ENCODE assay signal across 18 cellular contexts in genomic region chr3:58038675-58039302, GRCh38. TPM values are rescaled to one million over a fixed set of nuclear protein-coding genes. Genes with fewer than 3 reads are reported as not detected.
DNase-seq lines count a peak whose midpoint lies in the region; ATAC-seq, FAIRE-seq and TF ChIP-seq lines count a peak whose summit lies in the region.
"Had no signal": no experiment of that assay in that cellular context is flagged by ENCODE, and none has a peak within 500 bp of the region (broad histone marks: within the 10 kb centered on the region; RNA-seq: fewer than 3 reads in every experiment).

No MANE protein-coding gene starts in this region.

- FAIRE-seq in GM12878 (lab: Jason Lieb, UNC): no peak
- FAIRE-seq: D721Med, endometrium, GM12892 had no signal

- H3K4me1 Mint-ChIP-seq in Calu3 (ENCODE audit: low read depth, unreplicated experiment): peaks cover 57% of the 10 kb centered on the region

- TF ChIP-seq EP300 in GM12878 (IDR thresholded peaks at IDR 0.05; ENCODE audit: borderline replicate concordance in 1 of 2, control insufficient read depth in 1 of 2, low read depth in 2 of 2, low read length in 2 of 2): no peak

- 85% methylated on average over 7 of the region's 8 CpGs for WGBS in GM12878 (ENCODE audit: insufficient coverage, insufficient replicate concordance, low lambda C conversion rate, missing lambda C conversion rate)

- no TSS peak for BruUV-seq in GM12878 (replicated peaks; lab: Mats Ljungman, UMichigan)
- no TSS peak for BruUV-seq in Calu3 (replicated peaks; lab: Mats Ljungman, UMichigan)

- H3K4me2 ChIP-seq in GM12878 (ENCODE audit: control insufficient read depth, insufficient read depth): no peak overlapping the region

- H3K9ac ChIP-seq in GM12878 (ENCODE audit: control insufficient read depth, insufficient read depth, low read length): no peak overlapping the region

- RAD21 ChIA-PET in GM12878 (lab: Charles Lee; ENCODE audit: unreplicated experiment): interaction anchor here (0.7 to 4.9 kb wide), 5 partner anchors 20 to 77 kb away, joined by 3 to 37 read pairs (median 8); partner anchors contain the start of gene FLNB

- peaks cover 17% of the 10 kb centered on the region for H3K36me3 Mint-ChIP-seq in Calu3 (ENCODE audit: insufficient read depth, unreplicated experiment)

- POLR2A ChIA-PET in GM12878 (lab: Charles Lee): interaction anchor here (0.6 to 8.6 kb wide), 7 partner anchors 9 to 1252 kb away, joined by 3 to 75 read pairs (median 6); no protein-coding TSS in a partner anchor

- SMC1A ChIA-PET in GM12878 (lab: Charles Lee; ENCODE audit: uncharacterized antibody, unreplicated experiment): interaction anchor here (0.6 to 13.2 kb wide), 6 partner anchors 10 to 134 kb away, joined by 4 to 135 read pairs (median 21); partner anchors contain the start of gene FLNB

- H3K79me2 ChIP-seq in GM12878 (ENCODE audit: control insufficient read depth, insufficient read depth, low read length): peaks cover 14% of the 10 kb centered on the region

- CTCF ChIA-PET in GM12878 (lab: Yijun Ruan, JAX): interaction anchor here (0.6 to 1.6 kb wide), 9 partner anchors 10 to 78 kb away, joined by 3 to 5 read pairs (median 4); no protein-coding TSS in a partner anchor
- CTCF ChIA-PET in Calu3 (lab: Charles Lee): interaction anchor here (0.7 kb wide), 1 partner anchor 979 kb away, joined by 3 read pairs; the partner anchor contains the start of gene SPATA12

- no peak overlapping the region for H3K4me3 ChIP-seq in GM12878

- TF ChIP-seq CTCF in GM12878 (IDR thresholded peaks at IDR 0.05 in 2 of 3, conservative IDR thresholded peaks at IDR 0.05 in 1 of 3; ENCODE audit: control insufficient read depth in 2 of 3, extremely low read depth in 1 of 3, insufficient read depth in 1 of 3, low read depth in 3 of 3, low read length in 3 of 3) (no peak), Calu3 (IDR thresholded peaks at IDR 0.05; ENCODE audit: unreplicated experiment) (no peak)

- intact Hi-C loops in GM12878 (cut with micrococcal nuclease; ENCODE audit: unreplicated experiment): no loop called here
- intact Hi-C loops in Calu3 (cut with micrococcal nuclease; ENCODE audit: unreplicated experiment): no loop called here

- no peaks in the 10 kb centered on the region for H3K36me3 ChIP-seq in GM12878 (ENCODE audit: control insufficient read depth in 2 of 2, insufficient read depth in 2 of 2, low read length in 1 of 2)

- no peak overlapping the region for H3K27ac Mint-ChIP-seq in Calu3 (ENCODE audit: unreplicated experiment)
- H3K27ac Mint-ChIP-seq: activated CD4-positive, alpha-beta T cell treated with anti-CD3 and anti-CD28 coated beads for 36 hours had no signal

- H3K27me3 ChIP-seq in GM12878 (replicated peaks in 1 of 2; ENCODE audit: control insufficient read depth in 2 of 2, insufficient read depth in 2 of 2, low read length in 1 of 2): no peaks in the 10 kb centered on the region
- H3K27me3 ChIP-seq: brain microvascular endothelial cell had no signal

- H3K9me3 ChIP-seq in GM12878 (replicated peaks; ENCODE audit: control insufficient read depth, insufficient read depth, low read length): no peaks in the 10 kb centered on the region

- in situ Hi-C loops in GM12878 (cut with MboI): no loop called here

- peaks cover 3% of the 10 kb centered on the region; the same call in 1 of the 2 replicates for H4K20me1 ChIP-seq in GM12878 (ENCODE audit: control insufficient read depth, insufficient read depth)

- TF ChIP-seq POLR2A in GM12878 (IDR thresholded peaks at IDR 0.05; ENCODE audit: low read depth, low read length): no peak

- DNase-seq in ELR (ENCODE audit: low read depth) (peak; percentile 46), MV-4-11 (lab: John Stamatoyannopoulos, UW) (peak; percentile 55), GM12878 (ENCODE audit: low read depth, low spot score) (no peak), renal cortical epithelial cell (ENCODE audit: low read depth) (peak; percentile 43), DMS114 treated with DMSO at 0.1 percent for 48 hours (lab: John Stamatoyannopoulos, UW; ENCODE audit: unreplicated experiment) (no peak), inferior parietal cortex (ENCODE audit: extremely low spot score) (no peak), Calu3 (no peak), NCI-H2227 treated with DMSO at 0.1 percent for 48 hours (lab: John Stamatoyannopoulos, UW) (no peak)
- DNase-seq: activated CD4-positive, alpha-beta T cell treated with anti-CD3 and anti-CD28 coated beads for 36 hours; brain microvascular endothelial cell; HCEC 1CT; NCI-H446 treated with DMSO at 0.1 percent for 48 hours; posterior cingulate gyrus; stimulated activated CD4-positive, alpha-beta T cell treated with anti-CD3 and anti-CD28 coated beads, Interleukin-2, amount 100 ng/mL, for 48 hours; stimulated activated naive CD8-positive, alpha-beta T cell treated with anti-CD3 and anti-CD28 coated beads, Interleukin-15, Interleukin-2, amounts not matched to agents 100 U/mL and 50 U/mL, for 24 hours had no signal

- H3K27me3 Mint-ChIP-seq in Calu3 (ENCODE audit: unreplicated experiment): no peaks in the 10 kb centered on the region
- H3K27me3 Mint-ChIP-seq: activated CD4-positive, alpha-beta T cell treated with anti-CD3 and anti-CD28 coated beads for 36 hours had no signal

- H3K9me3 Mint-ChIP-seq in Calu3 (ENCODE audit: low read depth, unreplicated experiment): no peaks in the 10 kb centered on the region

- ATAC-seq in GM12878: no peak
- ATAC-seq: activated CD4-positive, alpha-beta T cell treated with anti-CD3 and anti-CD28 coated beads for 36 hours; stimulated activated naive CD8-positive, alpha-beta T cell treated with anti-CD3 and anti-CD28 coated beads, Interleukin-15, Interleukin-2, amounts not matched to agents 100 U/mL and 50 U/mL, for 24 hours had no signal

- no peak for TF ChIP-seq RAD21 in GM12878 (IDR thresholded peaks at IDR 0.05; ENCODE audit: insufficient read depth, low read depth, low read length)

- H3K27ac ChIP-seq in GM12878 (ENCODE audit: control insufficient read depth, insufficient read depth): no peak overlapping the region
- H3K27ac ChIP-seq: brain microvascular endothelial cell had no signal

- no peak overlapping the region for H3K4me3 Mint-ChIP-seq in Calu3 (ENCODE audit: low read depth, unreplicated experiment)
- H3K4me3 Mint-ChIP-seq: activated CD4-positive, alpha-beta T cell treated with anti-CD3 and anti-CD28 coated beads for 36 hours had no signal

- no peak overlapping the region for H2AFZ ChIP-seq in GM12878 (ENCODE audit: control insufficient read depth, low read depth, low read length)

- H3K4me1 ChIP-seq in GM12878 (ENCODE audit: control insufficient read depth, insufficient read depth, low read length): peaks cover 81% of the 10 kb centered on the region

TF ChIP-seq in GM12878, 131 proteins besides CTCF, POLR2A, EP300 and RAD21:
- TF ChIP-seq PRDM15 (CRISPR knock-in tag; IDR thresholded peaks at IDR 0.05) (no peak), ZNF384 (IDR thresholded peaks at IDR 0.05; ENCODE audit: borderline replicate concordance, low read depth, low read length) (peak; percentile 53; the same call in 1 of the 2 replicates)

RNA-seq across cellular contexts. Expression of gene FLNB, which starts 30.6 kb away (rescaled TPM):
- 317 and 324 TPM in 2 replicates for total RNA-seq in GM12878 (2013; cell fraction: nucleolus; rRNA removed)
- total RNA-seq in GM12878 (2014; rRNA removed) (41.3 and 44.1 TPM in 2 replicates), GM12878 (2014; rRNA removed; fragmentation: Illumina TruSeq; extraction: Trizol) (28.7 and 29.8 TPM in 2 replicates), GM12878 (2021) (51.8 and 58.1 TPM in 2 replicates), renal cortical epithelial cell (342 and 459 TPM in 2 replicates), Calu3 (2022) (136 and 147 TPM in 2 replicates)
- polyA plus RNA-seq in GM12878 (2011; ENCODE audit: low read depth): 21.1 TPM
- polyA plus RNA-seq in GM12878 (2011; rRNA removed) (29.9 and 40.9 TPM in 2 replicates), GM12878 (2014; fragmentation: Illumina TruSeq; extraction: Trizol) (32.3 and 33.1 TPM in 2 replicates), GM12878 (2014; fragmentation: Nextera tagmentation; extraction: Ambion mirVana) (10 to 100 TPM; 13.6 to 15.8 TPM), GM12878 (2014; rRNA removed) (22.9 and 26.4 TPM in 2 replicates), GM12878 (2016; fragmentation: Nextera tagmentation; extraction: Ambion mirVana) (10 to 100 TPM; 18.9 to 20.3 TPM)
- polyA plus RNA-seq in GM12878 (2011; cell fraction: cytosol; rRNA removed): 58.3 and 60.6 TPM in 2 replicates
- 205 and 415 TPM in 2 replicates for polyA plus RNA-seq in GM12878 (2011; cell fraction: nucleus; rRNA removed)
- polyA plus RNA-seq in GM12878 (2012): 28.7 and 30.9 TPM in 2 replicates
- polyA minus RNA-seq in GM12878 (2011; rRNA and poly(A)+ RNA removed): 153 and 195 TPM in 2 replicates
- 90.3 and 94.3 TPM in 2 replicates for polyA minus RNA-seq in GM12878 (2011; cell fraction: cytosol; rRNA and poly(A)+ RNA removed)
- 105 and 299 TPM in 2 replicates for polyA minus RNA-seq in GM12878 (2011; cell fraction: nucleus; rRNA and poly(A)+ RNA removed)

Comparison
In these comparisons a context has a peak if more than half of its experiments do, and no peak if none do; other contexts are left out.
1. DNase-seq: peak in ELR (single experiment), MV-4-11 (single experiment) and renal cortical epithelial cell (single experiment); none in GM12878 (single experiment), DMS114 treated with DMSO at 0.1 percent for 48 hours (single experiment), inferior parietal cortex (single experiment), Calu3 (single experiment) and NCI-H2227 treated with DMSO at 0.1 percent for 48 hours (single experiment).